Comparison of ENCODE assay signal across 36 cellular contexts in the genomic region with DNA sequence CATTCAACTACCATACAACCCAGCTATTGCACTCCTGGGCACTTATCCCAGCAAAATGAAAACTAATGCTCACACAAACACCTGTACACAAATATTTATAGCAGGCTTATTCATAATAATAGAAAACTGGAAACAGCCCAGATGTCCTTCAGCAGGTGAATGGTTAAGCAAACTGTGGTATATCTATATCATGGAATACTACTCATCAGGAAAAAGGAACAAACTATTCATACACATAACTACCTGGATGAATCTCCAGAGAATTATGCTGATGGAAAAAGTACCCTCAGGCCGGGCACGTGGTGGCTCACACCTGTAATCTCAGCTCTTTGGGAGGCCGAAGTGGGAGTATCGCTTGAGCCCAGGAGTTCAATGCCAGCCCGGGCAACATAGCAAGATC.
"Had no signal": no experiment of that assay in that cellular context is flagged by ENCODE, and none has a peak within 500 bp of the region (broad histone marks: within the 10 kb centered on the region; RNA-seq: fewer than 3 reads in every experiment).

No MANE protein-coding gene starts in this region.

- H3K9me3 Mint-ChIP-seq: activated B cell treated with CpG ODN at 0.5 μM for 24 hours; activated CD4-positive, alpha-beta memory T cell treated with anti-CD3 and anti-CD28 coated beads for 36 hours; activated CD4-positive, alpha-beta T cell treated with anti-CD3 and anti-CD28 coated beads, Interleukin-2, amount 10 ng/mL, durations not matched to agents 24 days and 14 days; activated CD8-positive, alpha-beta T cell treated with anti-CD3 and anti-CD28 coated beads for 36 hours; activated naive CD4-positive, alpha-beta T cell treated with anti-CD3 and anti-CD28 coated beads for 36 hours; activated naive CD4-positive, alpha-beta T cell treated with anti-CD3 and anti-CD28 coated beads, Interleukin-2, amount 50 U/mL, for 72 hours; activated naive CD8-positive, alpha-beta T cell treated with anti-CD3 and anti-CD28 coated beads for 36 hours; activated T-cell treated with anti-CD3 and anti-CD28 coated beads, Interleukin-2, amount 50 U/mL, for 4 hours; activated T-cell treated with anti-CD3 and anti-CD28 coated beads, Interleukin-2, amount 50 U/mL, for 72 hours; activated T-helper 1 cell treated with anti-CD3 and anti-CD28 coated beads, Interleukin-12 subunit alpha, Interleukin-12 subunit beta, Interleukin-2, Interleukin-4 antibody, amounts not matched to agents 30 ng/mL and 10 ng/mL and 1 ng/mL, durations not matched to agents 14 hours and 24 hours and 36 hours; activated T-helper 17 cell treated with anti-CD3 and anti-CD28 coated beads, Interleukin-2, amount 50 U/mL, for 72 hours; T-helper 1 cell treated with Interleukin-12 subunit alpha and Interleukin-12 subunit beta and Interleukin-4 antibody, amounts not matched to agents 30 μg/mL and 1 μg/mL, for 36 hours; T-helper 2 cell treated with Interferon-gamma antibody and Interleukin-4, amounts not matched to agents 5 μg/mL and 100 μg/mL, for 36 hours had no signal

- H3K4me3 Mint-ChIP-seq: activated B cell treated with CpG ODN at 0.5 μM for 24 hours; activated CD4-positive, alpha-beta memory T cell treated with anti-CD3 and anti-CD28 coated beads for 36 hours; activated CD4-positive, alpha-beta T cell treated with anti-CD3 and anti-CD28 coated beads, Interleukin-2, amount 10 ng/mL, durations not matched to agents 24 days and 14 days; activated CD8-positive, alpha-beta T cell treated with anti-CD3 and anti-CD28 coated beads for 36 hours; activated naive CD4-positive, alpha-beta T cell treated with anti-CD3 and anti-CD28 coated beads for 36 hours; activated naive CD8-positive, alpha-beta T cell treated with anti-CD3 and anti-CD28 coated beads for 36 hours; activated T-cell treated with anti-CD3 and anti-CD28 coated beads, Interleukin-2, amount 50 U/mL, for 4 hours; activated T-cell treated with anti-CD3 and anti-CD28 coated beads, Interleukin-2, amount 50 U/mL, for 72 hours; activated T-helper 1 cell treated with anti-CD3 and anti-CD28 coated beads, Interleukin-12 subunit alpha, Interleukin-12 subunit beta, Interleukin-2, Interleukin-4 antibody, amounts not matched to agents 30 ng/mL and 10 ng/mL and 1 ng/mL, durations not matched to agents 14 hours and 24 hours and 36 hours; activated T-helper 17 cell treated with anti-CD3 and anti-CD28 coated beads, Interleukin-2, amount 50 U/mL, for 72 hours; T-helper 2 cell treated with Interferon-gamma antibody and Interleukin-4, amounts not matched to agents 5 μg/mL and 100 μg/mL, for 36 hours had no signal

- DNase-seq: activated B cell treated with CpG ODN at 0.5 μM for 24 hours; activated CD4-positive, alpha-beta memory T cell treated with anti-CD3 and anti-CD28 coated beads for 36 hours; activated CD4-positive, alpha-beta T cell treated with anti-CD3 and anti-CD28 coated beads for 4 hours; activated CD4-positive, alpha-beta T cell treated with anti-CD3 and anti-CD28 coated beads, Interleukin-2, amount 10 ng/mL, durations not matched to agents 24 days and 14 days; activated CD4-positive, alpha-beta T cell treated with anti-CD3 and anti-CD28 coated beads, Interleukin-2, amount 50 U/mL, for 1 hour; activated CD4-positive, alpha-beta T cell treated with anti-CD3 and anti-CD28 coated beads, Interleukin-2, amount 50 U/mL, for 4 hours; activated CD4-positive, CD25-positive, alpha-beta regulatory T cell treated with anti-CD3 and anti-CD28 coated beads, Interleukin-2, amount 50 U/mL, for 72 hours; activated CD8-positive, alpha-beta memory T cell treated with anti-CD3 and anti-CD28 coated beads, Interleukin-2, amount 50 U/mL, for 4 hours; activated CD8-positive, alpha-beta T cell treated with anti-CD3 and anti-CD28 coated beads for 36 hours; activated effector memory CD4-positive, alpha-beta T cell treated with anti-CD3 and anti-CD28 coated beads, Interleukin-2, amount 50 U/mL, for 16 hours; activated gamma-delta T cell treated with Interleukin-2 at 50 U/mL for 16 hours; activated naive CD4-positive, alpha-beta T cell; activated naive CD4-positive, alpha-beta T cell treated with anti-CD3 and anti-CD28 coated beads for 36 hours; activated naive CD4-positive, alpha-beta T cell treated with anti-CD3 and anti-CD28 coated beads, Interleukin-2, amount 50 U/mL, for 16 hours; activated naive CD8-positive, alpha-beta T cell treated with anti-CD3 and anti-CD28 coated beads for 36 hours; activated T-cell treated with anti-CD3 and anti-CD28 coated beads for 4 hours; activated T-cell treated with anti-CD3 and anti-CD28 coated beads, Interleukin-2, amount 50 U/mL, for 1 hour; activated T-cell treated with anti-CD3 and anti-CD28 coated beads, Interleukin-2, amount 50 U/mL, for 4 hours; activated T-cell treated with anti-CD3 and anti-CD28 coated beads, Interleukin-2, amount 50 U/mL, for 72 hours; adrenal gland; amniotic stem cell; aorta; body of pancreas; brain microvascular endothelial cell; central memory CD4-positive, alpha-beta T cell; T-helper 2 cell; T-helper 9 cell had no signal

- H3K4me3 ChIP-seq: adrenal gland, body of pancreas, breast epithelium had no signal

- H3K27ac Mint-ChIP-seq: activated B cell treated with CpG ODN at 0.5 μM for 24 hours; activated CD4-positive, alpha-beta memory T cell treated with anti-CD3 and anti-CD28 coated beads for 36 hours; activated CD4-positive, alpha-beta T cell treated with anti-CD3 and anti-CD28 coated beads, Interleukin-2, amount 10 ng/mL, durations not matched to agents 24 days and 14 days; activated CD8-positive, alpha-beta T cell treated with anti-CD3 and anti-CD28 coated beads for 36 hours; activated naive CD4-positive, alpha-beta T cell treated with anti-CD3 and anti-CD28 coated beads for 36 hours; activated naive CD4-positive, alpha-beta T cell treated with anti-CD3 and anti-CD28 coated beads, Interleukin-2, amount 50 U/mL, for 72 hours; activated naive CD8-positive, alpha-beta T cell treated with anti-CD3 and anti-CD28 coated beads for 36 hours; activated T-cell treated with anti-CD3 and anti-CD28 coated beads, Interleukin-2, amount 50 U/mL, for 72 hours; activated T-helper 1 cell treated with anti-CD3 and anti-CD28 coated beads, Interleukin-12 subunit alpha, Interleukin-12 subunit beta, Interleukin-2, Interleukin-4 antibody, amounts not matched to agents 30 ng/mL and 10 ng/mL and 1 ng/mL, durations not matched to agents 14 hours and 24 hours and 36 hours; activated T-helper 17 cell treated with anti-CD3 and anti-CD28 coated beads, Interleukin-2, amount 50 U/mL, for 72 hours; T-helper 1 cell treated with Interleukin-12 subunit alpha and Interleukin-12 subunit beta and Interleukin-4 antibody, amounts not matched to agents 30 μg/mL and 1 μg/mL, for 36 hours; T-helper 2 cell treated with Interferon-gamma antibody and Interleukin-4, amounts not matched to agents 5 μg/mL and 100 μg/mL, for 36 hours had no signal

- H3K27me3 Mint-ChIP-seq: activated B cell treated with CpG ODN at 0.5 μM for 24 hours; activated CD4-positive, alpha-beta memory T cell treated with anti-CD3 and anti-CD28 coated beads for 36 hours; activated CD4-positive, alpha-beta T cell treated with anti-CD3 and anti-CD28 coated beads, Interleukin-2, amount 10 ng/mL, durations not matched to agents 24 days and 14 days; activated CD8-positive, alpha-beta T cell treated with anti-CD3 and anti-CD28 coated beads for 36 hours; activated naive CD8-positive, alpha-beta T cell treated with anti-CD3 and anti-CD28 coated beads for 36 hours; activated T-helper 17 cell treated with anti-CD3 and anti-CD28 coated beads, Interleukin-2, amount 50 U/mL, for 72 hours had no signal

- ATAC-seq: activated CD8-positive, alpha-beta T cell treated with anti-CD3 and anti-CD28 coated beads for 36 hours; activated naive CD4-positive, alpha-beta T cell treated with anti-CD3 and anti-CD28 coated beads, Interleukin-2, amount 50 U/mL, for 72 hours; activated T-cell treated with anti-CD3 and anti-CD28 coated beads, Interleukin-2, amount 50 U/mL, for 4 hours; activated T-cell treated with anti-CD3 and anti-CD28 coated beads, Interleukin-2, amount 50 U/mL, for 72 hours; activated T-helper 17 cell treated with anti-CD3 and anti-CD28 coated beads, Interleukin-2, amount 50 U/mL, for 72 hours; body of pancreas had no signal

- H3K9me3 ChIP-seq: adrenal gland, body of pancreas, breast epithelium had no signal

- H3K27ac ChIP-seq: adrenal gland, body of pancreas, brain microvascular endothelial cell, breast epithelium, VCaP had no signal

- FAIRE-seq: astrocyte, TTC549 had no signal

- H3K36me3 ChIP-seq: adrenal gland, brain microvascular endothelial cell, breast epithelium had no signal

- H3K27me3 ChIP-seq: adrenal gland, body of pancreas, brain microvascular endothelial cell, breast epithelium had no signal
